ENCODE assay signal across 9 cellular contexts in the genomic region with DNA sequence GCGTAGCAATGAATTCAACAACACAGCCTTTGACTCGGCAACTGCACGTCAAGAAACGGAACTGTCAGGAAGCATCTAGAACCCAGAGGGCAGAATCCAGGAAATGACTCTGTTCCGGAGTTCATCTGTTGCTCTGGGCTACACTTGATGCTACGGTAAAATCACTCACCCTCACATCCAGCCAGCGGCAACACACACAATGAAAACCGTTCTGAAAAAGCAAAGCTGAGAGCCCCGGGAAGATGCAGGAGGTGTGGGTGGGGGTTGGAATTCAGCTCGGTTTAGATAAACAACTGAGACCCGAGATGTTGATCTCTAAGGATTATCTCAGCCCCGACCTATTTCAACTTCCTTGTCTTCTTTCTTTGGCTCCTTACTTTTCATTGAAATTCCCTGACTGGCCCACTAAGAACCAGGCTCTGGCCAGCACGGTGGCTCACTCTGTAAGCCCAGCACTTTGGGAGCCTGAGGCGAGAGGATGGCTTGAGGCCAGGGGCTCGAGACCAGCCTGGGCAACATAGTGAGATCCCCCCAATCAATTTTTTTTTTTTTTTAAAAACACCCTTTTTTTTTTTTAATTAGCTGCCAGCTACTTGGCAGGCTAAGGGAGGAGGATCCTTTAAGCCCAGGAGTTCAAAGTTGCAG. TPM values are rescaled to one million over a fixed set of nuclear protein-coding genes. Genes with fewer than 3 reads are reported as not detected.
DNase-seq lines count a peak whose midpoint lies in the region; ATAC-seq and TF ChIP-seq lines count a peak whose summit lies in the region.
"Had no signal": no experiment of that assay in that cellular context is flagged by ENCODE, and none has a peak within 500 bp of the region (broad histone marks: within the 10 kb centered on the region; RNA-seq: fewer than 3 reads in every experiment).

No MANE protein-coding gene starts in this region.

- H3K9ac ChIP-seq in HUES6 (ENCODE audit: low read length): peak overlapping the region; percentile 65

- peak overlapping the region; percentile 49 to 97 (median 92) for H3K27ac Mint-ChIP-seq in CD8-positive, alpha-beta memory T cell
- peak overlapping the region; percentile 42 for H3K27ac Mint-ChIP-seq in activated CD4-positive, alpha-beta memory T cell treated with anti-CD3 and anti-CD28 coated beads for 36 hours

- peaks cover 18 to 21% (median 19%) of the 10 kb centered on the region in 3 donors for H3K4me1 Mint-ChIP-seq in CD8-positive, alpha-beta memory T cell
- H3K4me1 Mint-ChIP-seq in activated CD4-positive, alpha-beta memory T cell treated with anti-CD3 and anti-CD28 coated beads for 36 hours (ENCODE audit: low read depth): peaks cover 18% of the 10 kb centered on the region

- intact Hi-C loops in activated CD4-positive, alpha-beta memory T cell treated with anti-CD3 and anti-CD28 coated beads for 36 hours (cut with micrococcal nuclease): loop anchor here (5.0 kb wide), 1 partner anchor 68 kb away; no protein-coding TSS in a partner anchor

- peak; percentile 50 for ATAC-seq in omental fat pad (ENCODE audit: low FRiP score)

- DNase-seq in CD8-positive, alpha-beta memory T cell: peak; percentile 19 to 87 (median 65)
- DNase-seq in activated CD4-positive, alpha-beta memory T cell treated with anti-CD3 and anti-CD28 coated beads for 36 hours: peak; percentile 72
- DNase-seq in epithelial cell of esophagus (ENCODE audit: low read depth) (peak; percentile 49), omental fat pad (ENCODE audit: low spot score) (no peak), NCI-H774 (lab: John Stamatoyannopoulos, UW) (no peak), DMS53 treated with DMSO at 0.1 percent for 48 hours (lab: John Stamatoyannopoulos, UW; ENCODE audit: unreplicated experiment) (no peak), DMS 273 treated with DMSO at 0.1 percent for 48 hours (lab: John Stamatoyannopoulos, UW) (no peak)

- H3K9me3 ChIP-seq in CD8-positive, alpha-beta memory T cell (ENCODE audit: low read length): no peaks in the 10 kb centered on the region
- peaks cover 16% of the 10 kb centered on the region; the same call in 1 of the 2 replicates for H3K9me3 ChIP-seq in HUES6 (ENCODE audit: control insufficient read depth, insufficient read depth, low read depth, low read length)

- H3K4me3 ChIP-seq in CD8-positive, alpha-beta memory T cell (ENCODE audit: low read length): peak overlapping the region; percentile 18
- H3K4me3 ChIP-seq in HUES6 (ENCODE audit: low read depth, low read length): peak overlapping the region; percentile 6; the same call in 1 of the 2 replicates
- H3K4me3 ChIP-seq in epithelial cell of esophagus (ENCODE audit: low read length): no peak overlapping the region

- H3K27me3 Mint-ChIP-seq in CD8-positive, alpha-beta memory T cell: peaks cover 0 to 6% of the 10 kb centered on the region in 2 donors
- H3K27me3 Mint-ChIP-seq in activated CD4-positive, alpha-beta memory T cell treated with anti-CD3 and anti-CD28 coated beads for 36 hours: no peaks in the 10 kb centered on the region

- no peaks in the 10 kb centered on the region for H3K9me3 Mint-ChIP-seq in CD8-positive, alpha-beta memory T cell
- no peaks in the 10 kb centered on the region for H3K9me3 Mint-ChIP-seq in activated CD4-positive, alpha-beta memory T cell treated with anti-CD3 and anti-CD28 coated beads for 36 hours

- H3K4me3 Mint-ChIP-seq in CD8-positive, alpha-beta memory T cell: peak overlapping the region in 6 of 7 donors; percentile 67 to 92 (median 74)
- H3K4me3 Mint-ChIP-seq in activated CD4-positive, alpha-beta memory T cell treated with anti-CD3 and anti-CD28 coated beads for 36 hours: peak overlapping the region; percentile 7

- CTCF ChIA-PET in CD8-positive, alpha-beta memory T cell (lab: Charles Lee): interaction anchor here (1.4 kb wide), 1 partner anchor 123 kb away, joined by 4 read pairs; no protein-coding TSS in a partner anchor
- CTCF ChIA-PET in activated CD4-positive, alpha-beta memory T cell treated with anti-CD3 and anti-CD28 coated beads for 36 hours (lab: Charles Lee): interaction anchor here (0.7 to 1.8 kb wide), 7 partner anchors 22 to 349 kb away, joined by 3 to 6 read pairs (median 3); no protein-coding TSS in a partner anchor

- no peaks in the 10 kb centered on the region for H3K27me3 ChIP-seq in CD8-positive, alpha-beta memory T cell (ENCODE audit: insufficient read depth, low read length, poor library complexity, severe bottlenecking)
- H3K27me3 ChIP-seq in HUES6 (ENCODE audit: control insufficient read depth, insufficient read depth, low read length): no peaks in the 10 kb centered on the region

- TF ChIP-seq CTCF in epithelial cell of esophagus (IDR thresholded peaks at IDR 0.05; ENCODE audit: insufficient read depth, low read depth, low read length, missing control alignments) (no peak), omental fat pad (IDR thresholded peaks at IDR 0.05) (no peak)

- H3K36me3 Mint-ChIP-seq in CD8-positive, alpha-beta memory T cell: no peaks in the 10 kb centered on the region
- H3K36me3 Mint-ChIP-seq in activated CD4-positive, alpha-beta memory T cell treated with anti-CD3 and anti-CD28 coated beads for 36 hours: no peaks in the 10 kb centered on the region

- POLR2A ChIA-PET in CD8-positive, alpha-beta memory T cell (lab: Charles Lee): no interaction called here
- POLR2A ChIA-PET in activated CD4-positive, alpha-beta memory T cell treated with anti-CD3 and anti-CD28 coated beads for 36 hours (lab: Charles Lee): interaction anchor here (0.6 to 1.2 kb wide), 6 partner anchors 13 to 534 kb away, joined by 3 to 5 read pairs (median 4); no protein-coding TSS in a partner anchor

- peaks cover 20% of the 10 kb centered on the region for H3K4me1 ChIP-seq in CD8-positive, alpha-beta memory T cell (ENCODE audit: insufficient read depth, low read length)
- H3K4me1 ChIP-seq in HUES6 (ENCODE audit: control insufficient read depth, insufficient read depth, low read length): peaks cover 60% of the 10 kb centered on the region

- H3K36me3 ChIP-seq in CD8-positive, alpha-beta memory T cell (ENCODE audit: insufficient read depth, low read length): no peaks in the 10 kb centered on the region
- no peaks in the 10 kb centered on the region for H3K36me3 ChIP-seq in HUES6 (ENCODE audit: control insufficient read depth, insufficient read depth, low read length)

- H3K27ac ChIP-seq in CD8-positive, alpha-beta memory T cell (ENCODE audit: low read depth, low read length): no peak overlapping the region
- peak overlapping the region; percentile 38; the same call in 1 of the 2 replicates for H3K27ac ChIP-seq in HUES6 (ENCODE audit: low read depth, low read length)

RNA-seq across cellular contexts. Expression of a gene that starts 13.3 kb away (rescaled TPM):
- not detected for total RNA-seq in CD8-positive, alpha-beta memory T cell
- not detected for polyA plus RNA-seq in CD8-positive, alpha-beta memory T cell
- not detected for total RNA-seq in activated CD4-positive, alpha-beta memory T cell treated with anti-CD3 and anti-CD28 coated beads for 36 hours
- 1 to 10 TPM in 2 of 4 donors, under 1 TPM in 1, not detected in 1; 0.84 to 8.6 (median 3.5) TPM for total RNA-seq in omental fat pad

RNA-seq across cellular contexts. Expression of a gene that starts 23.5 kb away (rescaled TPM):
- 100 to 1,000 TPM; 188 to 192 TPM for total RNA-seq in CD8-positive, alpha-beta memory T cell
- polyA plus RNA-seq in CD8-positive, alpha-beta memory T cell: 128 TPM
- 100 to 1,000 TPM; 238 to 240 TPM for total RNA-seq in activated CD4-positive, alpha-beta memory T cell treated with anti-CD3 and anti-CD28 coated beads for 36 hours
- total RNA-seq in omental fat pad: 100 to 1,000 TPM in 3 of 4 donors, 10 to 100 TPM in 1; 90.0 to 257 (median 113) TPM

RNA-seq across cellular contexts. Expression of a gene that starts 37.5 kb away (rescaled TPM):
- not detected for total RNA-seq in CD8-positive, alpha-beta memory T cell
- not detected for polyA plus RNA-seq in CD8-positive, alpha-beta memory T cell
- total RNA-seq in activated CD4-positive, alpha-beta memory T cell treated with anti-CD3 and anti-CD28 coated beads for 36 hours: not detected
- total RNA-seq in omental fat pad: not detected
- total RNA-seq: frontal cortex had no signal

Comparison
In these comparisons a context has a peak if more than half of its experiments do, and no peak if none do; other contexts are left out.
1. DNase-seq: peak in CD8-positive, alpha-beta memory T cell (5 of 5), activated CD4-positive, alpha-beta memory T cell treated with anti-CD3 and anti-CD28 coated beads for 36 hours (single experiment) and epithelial cell of esophagus (single experiment); none in omental fat pad (single experiment), NCI-H774 (single experiment), DMS53 treated with DMSO at 0.1 percent for 48 hours (single experiment) and DMS 273 treated with DMSO at 0.1 percent for 48 hours (single experiment).